In genomic region chr11:126421243-126421642, GRCh38 we compare ENCODE assay signal across 23 cellular contexts.
DNase-seq lines count a peak whose midpoint lies in the region; ATAC-seq, FAIRE-seq and TF ChIP-seq lines count a peak whose summit lies in the region.
"Had no signal": no experiment of that assay in that cellular context is flagged by ENCODE, and none has a peak within 500 bp of the region (broad histone marks: within the 10 kb centered on the region; RNA-seq: fewer than 3 reads in every experiment).

No MANE protein-coding gene starts in this region.

- H3K79me2 ChIP-seq in MM.1S (ENCODE audit: low read length) (no peaks in the 10 kb centered on the region), SK-N-SH (ENCODE audit: insufficient read depth) (no peaks in the 10 kb centered on the region)

- no peak for ATAC-seq in lower lobe of right lung
- ATAC-seq: activated CD4-positive, CD25-positive, alpha-beta regulatory T cell treated with anti-CD3 and anti-CD28 coated beads, Interleukin-2, amount 50 U/mL, for 24 hours; natural killer cell; PC-3 had no signal

- no peaks in the 10 kb centered on the region for H3K27me3 Mint-ChIP-seq in dendritic cell treated with granulocyte-macrophage colony-stimulating factor and Interleukin-4, amounts not matched to agents 40 ng/mL and 50 ng/mL, for 4 days

- DNase-seq in MM.1S = no peak
- DNase-seq in lower lobe of right lung = peak; percentile 16
- DNase-seq in spleen = peak; percentile 75
- no peak for DNase-seq in HCEC 1CT
- no peak for DNase-seq in NCI-H526 (lab: John Stamatoyannopoulos, UW)
- DNase-seq in SK-N-SH = no peak
- no peak for DNase-seq in frontal cortex (ENCODE audit: low spot score in 2 of 2)
- DNase-seq: activated naive CD8-positive, alpha-beta T cell treated with anti-CD3 and anti-CD28 coated beads, Interleukin-2, amount 10 ng/mL, durations not matched to agents 7 days and 5 days; CD8-positive, alpha-beta memory T cell; DND-41; H9; KBM-7; natural killer cell; NCI-H2081 treated with DMSO at 0.1 percent for 48 hours; NCI-H69; PC-3; stimulated activated naive CD4-positive, alpha-beta T cell; T-helper 9 cell had no signal

- no peak for FAIRE-seq in frontal cortex (lab: Jason Lieb, UNC)
- FAIRE-seq: bronchial epithelial cell, urothelium cell line had no signal

- TF ChIP-seq EP300 in SK-N-SH (IDR thresholded peaks at IDR 0.05; ENCODE audit: borderline replicate concordance in 1 of 2, low read depth in 1 of 2, low read length in 1 of 2) = no peak

- CTCF ChIA-PET in SK-N-SH (lab: Yijun Ruan, JAX) = interaction anchor here (2.1 kb wide), 1 partner anchor 59 kb away, joined by 7 read pairs; no protein-coding TSS in a partner anchor

- no peak for TF ChIP-seq RAD21 in SK-N-SH (IDR thresholded peaks at IDR 0.05; ENCODE audit: low read length)

- H3K27ac Mint-ChIP-seq in dendritic cell treated with granulocyte-macrophage colony-stimulating factor and Interleukin-4, amounts not matched to agents 40 ng/mL and 50 ng/mL, for 4 days = peak overlapping the region; percentile 88
- H3K27ac Mint-ChIP-seq: activated naive CD8-positive, alpha-beta T cell treated with anti-CD3 and anti-CD28 coated beads, Interleukin-2, amount 10 ng/mL, durations not matched to agents 7 days and 5 days; CD8-positive, alpha-beta memory T cell; H9 had no signal

- H3K36me3 ChIP-seq in MM.1S (replicated peaks; ENCODE audit: insufficient read depth, low read length) (no peaks in the 10 kb centered on the region), lower lobe of right lung (no peaks in the 10 kb centered on the region), spleen (no peaks in the 10 kb centered on the region), SK-N-SH (replicated peaks in 1 of 2; ENCODE audit: control insufficient read depth in 1 of 2, insufficient read depth in 2 of 2, low read length in 1 of 2) (peaks cover 0 to 2% of the 10 kb centered on the region in 2 experiments)

- H3K27me3 ChIP-seq in MM.1S (replicated peaks; ENCODE audit: insufficient read depth, low read length) (peaks cover 21% of the 10 kb centered on the region), lower lobe of right lung (ENCODE audit: low read depth) (no peaks in the 10 kb centered on the region), spleen (replicated peaks in 1 of 7) (peaks cover 0 to 6% (median 0%) of the 10 kb centered on the region in 7 donors), SK-N-SH (ENCODE audit: insufficient read depth) (no peaks in the 10 kb centered on the region)

- H3K9me2 ChIP-seq in MM.1S (replicated peaks; ENCODE audit: insufficient read depth, low read length) (no peaks in the 10 kb centered on the region), SK-N-SH (no peaks in the 10 kb centered on the region)

- H3K4me1 ChIP-seq in MM.1S (ENCODE audit: low read length) = peaks cover 14% of the 10 kb centered on the region
- peaks cover 29% of the 10 kb centered on the region for H3K4me1 ChIP-seq in lower lobe of right lung
- H3K4me1 ChIP-seq in spleen = peaks cover 20 to 95% (median 62%) of the 10 kb centered on the region in 6 donors
- H3K4me1 ChIP-seq in SK-N-SH (ENCODE audit: control insufficient read depth in 1 of 2, insufficient read depth in 2 of 2, low read depth in 1 of 2, low read length in 1 of 2) = peaks cover 0 to 3% of the 10 kb centered on the region in 2 experiments; a peak in 1 of 4 replicates

- TF ChIP-seq CTCF in MM.1S (IDR thresholded peaks at IDR 0.05; ENCODE audit: low read length) (no peak), lower lobe of right lung (IDR thresholded peaks at IDR 0.05) (no peak), spleen (IDR thresholded peaks at IDR 0.05 in 8 of 11, conservative IDR thresholded peaks at IDR 0.05 in 3 of 11) (no peak), SK-N-SH (IDR thresholded peaks at IDR 0.05) (no peak)

- 0 out of 2 replicates have a peak, but pooled peaks cover 6% of the 10 kb centered on the region for H3F3A ChIP-seq in MM.1S (ENCODE audit: insufficient read depth, low read length)
- no peaks in the 10 kb centered on the region for H3F3A ChIP-seq in SK-N-SH (replicated peaks; ENCODE audit: insufficient read depth)

- H3K27ac ChIP-seq in MM.1S (ENCODE audit: low read length) = no peak overlapping the region
- peak overlapping the region; percentile 72 for H3K27ac ChIP-seq in lower lobe of right lung
- peak overlapping the region; percentile 39 to 83 (median 78) for H3K27ac ChIP-seq in spleen
- H3K27ac ChIP-seq in SK-N-SH (ENCODE audit: low read depth in 2 of 2, low read length in 1 of 2) = no peak overlapping the region
- H3K27ac ChIP-seq: SK-N-MC had no signal

- intact Hi-C loops in dendritic cell treated with granulocyte-macrophage colony-stimulating factor and Interleukin-4, amounts not matched to agents 40 ng/mL and 50 ng/mL, for 4 days (cut with micrococcal nuclease) = loop anchor here (2.0 kb wide), 1 partner anchor 64 kb away; no protein-coding TSS in a partner anchor
- intact Hi-C loops in lower lobe of right lung (cut with DNase I) (no loop called here), spleen (cut with DNase I; ENCODE audit: low total_unique reads) (loop anchor here (10.0 kb wide), 1 partner anchor 96 kb away; no protein-coding TSS in a partner anchor)

- no peak overlapping the region for H3K4me3 Mint-ChIP-seq in dendritic cell treated with granulocyte-macrophage colony-stimulating factor and Interleukin-4, amounts not matched to agents 40 ng/mL and 50 ng/mL, for 4 days
- H3K4me3 Mint-ChIP-seq: activated naive CD8-positive, alpha-beta T cell treated with anti-CD3 and anti-CD28 coated beads, Interleukin-2, amount 10 ng/mL, durations not matched to agents 7 days and 5 days; CD8-positive, alpha-beta memory T cell; H9; natural killer cell had no signal

- H4K20me1 ChIP-seq in MM.1S (ENCODE audit: insufficient read depth, low read length) (no peaks in the 10 kb centered on the region), SK-N-SH (ENCODE audit: insufficient read depth) (no peaks in the 10 kb centered on the region)

- H3K4me3 ChIP-seq in MM.1S (ENCODE audit: low read length) (no peak overlapping the region), lower lobe of right lung (no peak overlapping the region), spleen (no peak overlapping the region), SK-N-SH (ENCODE audit: low read depth in 2 of 2, low read length in 1 of 2) (no peak overlapping the region)
- H3K4me3 ChIP-seq: SK-N-MC had no signal

- H3K9me3 ChIP-seq in MM.1S (replicated peaks; ENCODE audit: insufficient read depth, low read length) (no peaks in the 10 kb centered on the region), lower lobe of right lung (no peaks in the 10 kb centered on the region), spleen (no peaks in the 10 kb centered on the region), SK-N-SH (no peaks in the 10 kb centered on the region)

- 68 to 75% (median 72%) methylated on average over 13 of the region's 13 CpGs for WGBS in spleen, 5 donors
- WGBS in SK-N-SH (ENCODE audit: low lambda C conversion rate) = 86% methylated on average over 9 of the region's 13 CpGs

- no peak for TF ChIP-seq POLR2A in spleen (IDR thresholded peaks at IDR 0.05)

- no peaks in the 10 kb centered on the region for H3K9me3 Mint-ChIP-seq in dendritic cell treated with granulocyte-macrophage colony-stimulating factor and Interleukin-4, amounts not matched to agents 40 ng/mL and 50 ng/mL, for 4 days
- H3K9me3 Mint-ChIP-seq: activated naive CD8-positive, alpha-beta T cell treated with anti-CD3 and anti-CD28 coated beads, Interleukin-2, amount 10 ng/mL, durations not matched to agents 7 days and 5 days; CD8-positive, alpha-beta memory T cell; H9; natural killer cell had no signal

- H3K4me1 Mint-ChIP-seq in dendritic cell treated with granulocyte-macrophage colony-stimulating factor and Interleukin-4, amounts not matched to agents 40 ng/mL and 50 ng/mL, for 4 days (ENCODE audit: low read depth) = peaks cover 54% of the 10 kb centered on the region

- peak overlapping the region; percentile 3; the same call in 1 of the 2 replicates for H3K4me2 ChIP-seq in MM.1S (ENCODE audit: low read depth, low read length)
- H3K4me2 ChIP-seq in SK-N-SH = no peak overlapping the region

- no peak overlapping the region for H3K9ac ChIP-seq in MM.1S (ENCODE audit: low read length)
- H3K9ac ChIP-seq in SK-N-SH = no peak overlapping the region

- H2AFZ ChIP-seq in MM.1S (ENCODE audit: low read length) (no peak overlapping the region), SK-N-SH (ENCODE audit: low read depth) (no peak overlapping the region)

- peaks cover 1% of the 10 kb centered on the region for H3K36me3 Mint-ChIP-seq in dendritic cell treated with granulocyte-macrophage colony-stimulating factor and Interleukin-4, amounts not matched to agents 40 ng/mL and 50 ng/mL, for 4 days (ENCODE audit: low read depth)
- H3K36me3 Mint-ChIP-seq: activated naive CD8-positive, alpha-beta T cell treated with anti-CD3 and anti-CD28 coated beads, Interleukin-2, amount 10 ng/mL, durations not matched to agents 7 days and 5 days; CD8-positive, alpha-beta memory T cell; natural killer cell had no signal

- POLR2A ChIA-PET in SK-N-SH (lab: Yijun Ruan, JAX) = no interaction called here

TF ChIP-seq in SK-N-SH, 30 proteins besides CTCF, POLR2A, EP300 and RAD21:
- TF ChIP-seq IRF3 (IDR thresholded peaks at IDR 0.05; ENCODE audit: low read depth, low read length) = no peak
- TF ChIP-seq RFX5 (IDR thresholded peaks at IDR 0.05; ENCODE audit: low read length) = no peak

Comparison
In these comparisons a context has a peak if more than half of its experiments do, and no peak if none do; other contexts are left out.
1. DNase-seq: peak in lower lobe of right lung (single experiment) and spleen (single experiment); none in MM.1S (single experiment), HCEC 1CT (single experiment), NCI-H526 (0 of 2), SK-N-SH (single experiment) and frontal cortex (0 of 2).
2. H3K27ac ChIP-seq: peak in lower lobe of right lung (single experiment) and spleen (8 of 8); none in MM.1S (single experiment) and SK-N-SH (0 of 2).